ENCODE assay signal across 9 cellular contexts in genomic region chr11:57499413-57499982, GRCh38. TPM values are rescaled to one million over a fixed set of nuclear protein-coding genes. Genes with fewer than 3 reads are reported as not detected.
DNase-seq lines count a peak whose midpoint lies in the region; ATAC-seq and TF ChIP-seq lines count a peak whose summit lies in the region.
"Had no signal": no experiment of that assay in that cellular context is flagged by ENCODE, and none has a peak within 500 bp of the region (broad histone marks: within the 10 kb centered on the region; RNA-seq: fewer than 3 reads in every experiment).

No MANE protein-coding gene starts in this region.

- H4K20me1 ChIP-seq in neural progenitor cell (ENCODE audit: low read depth): peaks cover 11% of the 10 kb centered on the region

- intact Hi-C loops in uterus (cut with DNase I; ENCODE audit: low total_unique reads): no loop called here

- H3K4me1 ChIP-seq in neural progenitor cell (no peaks in the 10 kb centered on the region), uterus (peaks cover 0 to 16% of the 10 kb centered on the region in 2 donors)

- H3K9me3 ChIP-seq in neural progenitor cell (ENCODE audit: low read depth) (no peaks in the 10 kb centered on the region), uterus (no peaks in the 10 kb centered on the region)

- no peak overlapping the region for H3K4me3 Mint-ChIP-seq in activated naive CD8-positive, alpha-beta T cell treated with anti-CD3 and anti-CD28 coated beads for 36 hours
- H3K4me3 Mint-ChIP-seq in neural progenitor cell: peak overlapping the region; percentile 57

- H3K27me3 Mint-ChIP-seq in activated naive CD8-positive, alpha-beta T cell treated with anti-CD3 and anti-CD28 coated beads for 36 hours: no peaks in the 10 kb centered on the region
- H3K27me3 Mint-ChIP-seq in neural progenitor cell (ENCODE audit: insufficient read depth, low read depth): peaks cover 27% of the 10 kb centered on the region

- ATAC-seq in HG02840 (IDR thresholded peaks at IDR 0.05; ENCODE audit: low FRiP score, unreplicated experiment): peak; percentile 100

- H3K79me2 ChIP-seq in neural progenitor cell (ENCODE audit: low read depth): no peaks in the 10 kb centered on the region

- H3K4me3 ChIP-seq in neural progenitor cell: peak overlapping the region; percentile 30
- peak overlapping the region; percentile 21 to 27 for H3K4me3 ChIP-seq in uterus

- H3K9ac ChIP-seq in neural progenitor cell: no peak overlapping the region

- H3K4me2 ChIP-seq in neural progenitor cell: peak overlapping the region; percentile 71

- H3K27ac Mint-ChIP-seq in activated naive CD8-positive, alpha-beta T cell treated with anti-CD3 and anti-CD28 coated beads for 36 hours: no peak overlapping the region
- no peak overlapping the region for H3K27ac Mint-ChIP-seq in neural progenitor cell

- H3F3A ChIP-seq in neural progenitor cell (ENCODE audit: low read depth): no peaks in the 10 kb centered on the region

- TF ChIP-seq POLR2A in uterus (IDR thresholded peaks at IDR 0.05): peak; percentile 45 to 50

- H3K36me3 ChIP-seq in neural progenitor cell: no peaks in the 10 kb centered on the region
- no peaks in the 10 kb centered on the region for H3K36me3 ChIP-seq in uterus

- H3K27me3 ChIP-seq in neural progenitor cell: peaks cover 31% of the 10 kb centered on the region
- no peaks in the 10 kb centered on the region for H3K27me3 ChIP-seq in uterus

- peaks cover 6% of the 10 kb centered on the region for H3K4me1 Mint-ChIP-seq in activated naive CD8-positive, alpha-beta T cell treated with anti-CD3 and anti-CD28 coated beads for 36 hours
- H3K4me1 Mint-ChIP-seq in neural progenitor cell: peaks cover 25% of the 10 kb centered on the region

- DNase-seq in activated CD4-positive, alpha-beta T cell treated with anti-CD3 and anti-CD28 coated beads for 48 hours: peak; percentile 72
- no peak for DNase-seq in activated CD4-positive, alpha-beta T cell treated with anti-CD3 and anti-CD28 coated beads for 1 hour
- DNase-seq in NCI-H2227 treated with DMSO at 0.1 percent for 48 hours (lab: John Stamatoyannopoulos, UW): peak; percentile 45
- DNase-seq in activated naive CD8-positive, alpha-beta T cell treated with anti-CD3 and anti-CD28 coated beads for 36 hours: peak; percentile 68
- peak; percentile 83 for DNase-seq in glomerular visceral epithelial cell (ENCODE audit: extremely low spot score)
- DNase-seq in neural progenitor cell (ENCODE audit: low spot score): peak; percentile 96
- peak; percentile 98 for DNase-seq in uterus
- DNase-seq: DND-41 had no signal

- no peak overlapping the region for H2AFZ ChIP-seq in neural progenitor cell (replicated peaks)

- TF ChIP-seq CTCF in neural progenitor cell (IDR thresholded peaks at IDR 0.05) (no peak), uterus (IDR thresholded peaks at IDR 0.05) (peak in 1 of 4 experiments; percentile 17)

- H3K36me3 Mint-ChIP-seq in activated naive CD8-positive, alpha-beta T cell treated with anti-CD3 and anti-CD28 coated beads for 36 hours: peaks cover 20% of the 10 kb centered on the region
- no peaks in the 10 kb centered on the region for H3K36me3 Mint-ChIP-seq in neural progenitor cell

- no peak overlapping the region for H3K27ac ChIP-seq in neural progenitor cell
- H3K27ac ChIP-seq in uterus: peak overlapping the region; percentile 79 to 88

- H3K9me3 Mint-ChIP-seq in activated naive CD8-positive, alpha-beta T cell treated with anti-CD3 and anti-CD28 coated beads for 36 hours: no peaks in the 10 kb centered on the region
- no peaks in the 10 kb centered on the region for H3K9me3 Mint-ChIP-seq in neural progenitor cell

RNA-seq across cellular contexts. Expression of gene SLC43A1, which starts 16.0 kb away (rescaled TPM):
- 10 to 100 TPM; 36.8 to 37.1 TPM for total RNA-seq in activated naive CD8-positive, alpha-beta T cell treated with anti-CD3 and anti-CD28 coated beads for 36 hours
- total RNA-seq in neural progenitor cell (ENCODE audit: low replicate concordance) (0.99 and 1.5 TPM in 2 replicates), uterus (10 to 100 TPM; 13.1 to 48.4 (median 22.5) TPM)

RNA-seq across cellular contexts. Expression of gene TIMM10, which starts 31.1 kb away (rescaled TPM):
- 100 to 1,000 TPM; 134 to 137 TPM for total RNA-seq in activated naive CD8-positive, alpha-beta T cell treated with anti-CD3 and anti-CD28 coated beads for 36 hours
- total RNA-seq in neural progenitor cell (ENCODE audit: low replicate concordance) (19.1 and 21.9 TPM in 2 replicates), uterus (10 to 100 TPM in 3 of 4 donors, 1 to 10 TPM in 1; 7.7 to 47.4 (median 19.6) TPM)

RNA-seq across cellular contexts. Expression of gene SMTNL1, which starts 37.9 kb away (rescaled TPM):
- not detected for total RNA-seq in activated naive CD8-positive, alpha-beta T cell treated with anti-CD3 and anti-CD28 coated beads for 36 hours
- total RNA-seq in neural progenitor cell (ENCODE audit: low replicate concordance): 0.28 TPM in 1 of 2 replicates, not detected in the other
- not detected for total RNA-seq in uterus

RNA-seq across cellular contexts. Expression of gene RTN4RL2, which starts 39.2 kb away (rescaled TPM):
- under 1 TPM; 0.43 to 0.44 TPM for total RNA-seq in activated naive CD8-positive, alpha-beta T cell treated with anti-CD3 and anti-CD28 coated beads for 36 hours
- total RNA-seq in neural progenitor cell (ENCODE audit: low replicate concordance) (0.13 and 1.9 TPM in 2 replicates), uterus (1 to 10 TPM in 1 of 4 donors, not detected in 3; 1.7 TPM)
